Comparison of ENCODE assay signal across 15 cellular contexts in the genomic region with DNA sequence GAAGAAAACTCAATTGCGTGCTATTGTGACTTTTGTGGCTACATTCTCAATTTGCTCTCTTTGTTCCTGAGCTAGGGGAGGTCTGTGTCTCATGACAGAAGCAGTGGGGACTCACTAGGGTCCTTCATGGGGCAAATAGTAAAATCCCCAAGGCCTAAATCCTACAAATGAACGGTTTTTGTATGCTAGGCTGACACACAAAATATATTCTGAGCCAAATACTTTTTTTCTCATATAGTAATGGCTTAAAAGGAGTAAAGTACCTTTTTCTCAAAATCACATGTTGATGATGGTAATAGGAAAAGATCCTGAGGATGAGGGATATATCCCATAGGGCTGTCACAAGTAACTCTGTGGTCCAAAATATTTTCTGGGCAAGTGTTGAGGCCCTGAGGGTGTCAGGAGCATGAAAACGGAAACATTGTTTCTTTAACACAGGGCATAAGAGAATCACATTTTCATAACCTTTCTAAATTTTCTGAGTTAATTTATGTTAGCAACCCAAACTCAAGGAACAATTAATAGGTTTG.
DNase-seq lines count a peak whose midpoint lies in the region; ATAC-seq and TF ChIP-seq lines count a peak whose summit lies in the region.
"Had no signal": no experiment of that assay in that cellular context is flagged by ENCODE, and none has a peak within 500 bp of the region (broad histone marks: within the 10 kb centered on the region; RNA-seq: fewer than 3 reads in every experiment).

No MANE protein-coding gene starts in this region.

- H3K4me1 ChIP-seq in neural progenitor cell: peaks cover 23% of the 10 kb centered on the region

- intact Hi-C loops in dorsolateral prefrontal cortex (cut with DNase I): no loop called here

- TF ChIP-seq CTCF in dorsolateral prefrontal cortex (IDR thresholded peaks at IDR 0.05 in 54 of 56, conservative IDR thresholded peaks at IDR 0.05 in 2 of 56; ENCODE audit: low read depth in 1 of 56, partially characterized antibody in 56 of 56) (no peak), neural progenitor cell (IDR thresholded peaks at IDR 0.05) (no peak)

- no peak overlapping the region for H3K9ac ChIP-seq in neural progenitor cell

- in situ Hi-C loops in SK-MEL-5 (cut with HindIII; ENCODE audit: low pct_unique_long_range_greater_than_20kb, low sequenced_read_pairs): no loop called here

- no peaks in the 10 kb centered on the region for H3K36me3 Mint-ChIP-seq in neural progenitor cell

- H3K9me3 Mint-ChIP-seq in neural progenitor cell: no peaks in the 10 kb centered on the region

- H3K27me3 ChIP-seq in dorsolateral prefrontal cortex (no peaks in the 10 kb centered on the region), neural progenitor cell (no peaks in the 10 kb centered on the region)

- H3K27me3 Mint-ChIP-seq in neural progenitor cell (ENCODE audit: insufficient read depth, low read depth): peaks cover 3% of the 10 kb centered on the region
- H3K27me3 Mint-ChIP-seq: CD4-positive, alpha-beta T cell had no signal

- no peaks in the 10 kb centered on the region for H3K36me3 ChIP-seq in neural progenitor cell

- no peak overlapping the region for H3K4me3 Mint-ChIP-seq in neural progenitor cell
- H3K4me3 Mint-ChIP-seq: CD4-positive, alpha-beta T cell; H9 had no signal

- peak overlapping the region in 32 of 59 donors; percentile 0 to 74 (median 54) for H3K27ac ChIP-seq in dorsolateral prefrontal cortex
- peak overlapping the region; percentile 69 for H3K27ac ChIP-seq in neural progenitor cell
- H3K27ac ChIP-seq: C4-2B had no signal

- H3K9me3 ChIP-seq in neural progenitor cell (ENCODE audit: low read depth): no peaks in the 10 kb centered on the region
- H3K9me3 ChIP-seq: Caco-2 had no signal

- H3K79me2 ChIP-seq in neural progenitor cell (ENCODE audit: low read depth): no peaks in the 10 kb centered on the region

- H4K20me1 ChIP-seq in neural progenitor cell (ENCODE audit: low read depth): no peaks in the 10 kb centered on the region

- no peak for ATAC-seq in GM21447 (IDR thresholded peaks at IDR 0.05; ENCODE audit: unreplicated experiment)
- ATAC-seq in GM18511 (IDR thresholded peaks at IDR 0.05; ENCODE audit: unreplicated experiment): no peak
- ATAC-seq: K562 had no signal

- peaks cover 11% of the 10 kb centered on the region for H3K4me1 Mint-ChIP-seq in neural progenitor cell

- peak overlapping the region; percentile 58 for H3K4me2 ChIP-seq in neural progenitor cell

- H3F3A ChIP-seq in neural progenitor cell (ENCODE audit: low read depth): peaks cover 3% of the 10 kb centered on the region

- H3K4me3 ChIP-seq in dorsolateral prefrontal cortex (peak overlapping the region in 1 of 59 donors; percentile 9), neural progenitor cell (no peak overlapping the region)
- H3K4me3 ChIP-seq: K562 had no signal

- no peak overlapping the region for H3K27ac Mint-ChIP-seq in neural progenitor cell
- H3K27ac Mint-ChIP-seq: CD4-positive, alpha-beta T cell; H9 had no signal

- DNase-seq in SK-MEL-5 (ENCODE audit: low read depth, low spot score) (peak; percentile 93), dorsolateral prefrontal cortex (no peak), neural progenitor cell (ENCODE audit: low spot score) (peak; percentile 19), midbrain (lab: John Stamatoyannopoulos, UW) (no peak)
- DNase-seq: ACHN; AML-193; Caco-2; CD4-positive, alpha-beta T cell; GOT3; H9; IMR-90 had no signal

- peak overlapping the region; percentile 1 for H2AFZ ChIP-seq in neural progenitor cell (replicated peaks)

Comparison
In these comparisons a context has a peak if more than half of its experiments do, and no peak if none do; other contexts are left out.
1. DNase-seq: peak in SK-MEL-5 (single experiment) and neural progenitor cell (single experiment); none in dorsolateral prefrontal cortex (0 of 10) and midbrain (single experiment).